ENCODE assay signal across 14 cellular contexts in genomic region chr17:65058615-65059014, GRCh38. TPM values are rescaled to one million over a fixed set of nuclear protein-coding genes. Genes with fewer than 3 reads are reported as not detected.
A peak's percentile ranks its signal among the peaks of the same experiment; 100 is the strongest.
DNase-seq lines count a peak whose midpoint lies in the region; ATAC-seq, FAIRE-seq and TF ChIP-seq lines count a peak whose summit lies in the region.
"Had no signal": no experiment of that assay in that cellular context is flagged by ENCODE, and none has a peak within 500 bp of the region (broad histone marks: within the 10 kb centered on the region; RNA-seq: fewer than 3 reads in every experiment).

No MANE protein-coding gene starts in this region.

- 85% methylated on average over 4 of the region's 4 CpGs for WGBS in liver
- 90% methylated on average over 4 of the region's 4 CpGs for whole genome bisulfite sequencing in HepG2 (ENCODE audit: low lambda C conversion rate)
- 47 to 63% methylated on average over 4 of the region's 4 CpGs for WGBS in esophagus, 2 donors
- no CpG with 5 or more reads among the region's 4 CpGs for WGBS in neuronal stem cell (ENCODE audit: extremely low coverage in 2 of 2, insufficient read length in 2 of 2, insufficient replicate concordance in 1 of 2), 2 donors

- H2AK5ac ChIP-seq in neuronal stem cell (ENCODE audit: low read depth, low read length), result no peak overlapping the region

- H3K9ac ChIP-seq in liver (ENCODE audit: low read depth in 1 of 2, low read length in 2 of 2) (no peak overlapping the region), HepG2 (ENCODE audit: insufficient read depth, low read depth, low read length) (no peak overlapping the region), neuronal stem cell (ENCODE audit: low read depth, low read length, poor library complexity) (no peak overlapping the region)

- H3K4me1 ChIP-seq in liver (ENCODE audit: control insufficient read depth in 4 of 4, insufficient read depth in 4 of 4, low read length in 3 of 4) (peaks cover 0 to 20% (median 12%) of the 10 kb centered on the region in 4 donors), HepG2 (ENCODE audit: insufficient read depth, low read length) (peaks cover 52% of the 10 kb centered on the region), esophagus (ENCODE audit: control insufficient read depth in 2 of 2, insufficient read depth in 2 of 2, low read length in 1 of 2) (peaks cover 0 to 4% of the 10 kb centered on the region in 2 donors), neuronal stem cell (ENCODE audit: control insufficient read depth in 2 of 2, insufficient read depth in 1 of 2, low read depth in 1 of 2, low read length in 2 of 2) (peaks cover 3 to 12% of the 10 kb centered on the region in 2 donors), vagina (peaks cover 48% of the 10 kb centered on the region)

- H3K14ac ChIP-seq in neuronal stem cell (ENCODE audit: low read length), result no peak overlapping the region

- H2BK120ac ChIP-seq in neuronal stem cell (ENCODE audit: low read depth, low read length), result no peak overlapping the region

- intact Hi-C loops in HepG2 (cut with micrococcal nuclease; ENCODE audit: unreplicated experiment) (loop anchor here (10.0 kb wide), 1 partner anchor 84 kb away; no protein-coding TSS in a partner anchor), vagina (cut with DNase I) (loop anchor here (5.0 kb wide), 1 partner anchor 81 kb away; no protein-coding TSS in a partner anchor)

- no peak for TF ChIP-seq RAD21 in liver (IDR thresholded peaks at IDR 0.05)
- no peak for TF ChIP-seq RAD21 in HepG2 (CRISPR knock-in tag; IDR thresholded peaks at IDR 0.05)

- H3K23ac ChIP-seq in neuronal stem cell (ENCODE audit: low read depth, low read length, poor library complexity), result no peak overlapping the region

- H3K36me3 ChIP-seq in liver (ENCODE audit: control insufficient read depth in 4 of 4, insufficient read depth in 3 of 4, low read depth in 1 of 4, low read length in 3 of 4) (no peaks in the 10 kb centered on the region), HepG2 (replicated peaks in 1 of 2; ENCODE audit: control insufficient read depth in 1 of 2, insufficient read depth in 2 of 2, low read length in 2 of 2) (no peaks in the 10 kb centered on the region), esophagus (ENCODE audit: control insufficient read depth in 2 of 2, insufficient read depth in 2 of 2, low read length in 1 of 2) (no peaks in the 10 kb centered on the region), neuronal stem cell (replicated peaks in 1 of 2; ENCODE audit: control insufficient read depth in 2 of 2, insufficient read depth in 2 of 2, low read length in 2 of 2) (peaks cover 0 to 8% of the 10 kb centered on the region in 2 donors), vagina (no peaks in the 10 kb centered on the region)

- TF ChIP-seq EP300 in HepG2 (IDR thresholded peaks at IDR 0.05; ENCODE audit: low read depth in 2 of 2, low read length in 2 of 2) (no peak), HepG2 (CRISPR knock-in tag; IDR thresholded peaks at IDR 0.05; ENCODE audit: borderline replicate concordance) (no peak)

- H3K4me3 ChIP-seq in liver (ENCODE audit: low read depth in 1 of 3, low read length in 3 of 3) (no peak overlapping the region), HepG2 (replicated peaks in 1 of 3; ENCODE audit: insufficient read depth in 1 of 3, low read depth in 2 of 3, low read length in 3 of 3) (no peak overlapping the region), esophagus (ENCODE audit: low read depth in 1 of 2, low read length in 2 of 2) (no peak overlapping the region), neuronal stem cell (ENCODE audit: low read length in 2 of 2) (no peak overlapping the region), vagina (no peak overlapping the region)

- H3K79me2 ChIP-seq in HepG2 (ENCODE audit: insufficient read depth, low read length), result peaks cover 26% of the 10 kb centered on the region

- H3K9me3 ChIP-seq in liver (ENCODE audit: control insufficient read depth in 4 of 4, low read length in 3 of 4), result no peaks in the 10 kb centered on the region
- no peaks in the 10 kb centered on the region for H3K9me3 ChIP-seq in HepG2 (ENCODE audit: low read length)
- H3K9me3 ChIP-seq in esophagus (ENCODE audit: control insufficient read depth in 2 of 2, insufficient read depth in 1 of 2, low read depth in 1 of 2, low read length in 1 of 2), result no peaks in the 10 kb centered on the region
- no peaks in the 10 kb centered on the region for H3K9me3 ChIP-seq in neuronal stem cell (replicated peaks in 1 of 2; ENCODE audit: control insufficient read depth in 2 of 2, insufficient read depth in 1 of 2, low read depth in 1 of 2, low read length in 2 of 2)
- no peaks in the 10 kb centered on the region for H3K9me3 ChIP-seq in vagina

- TF ChIP-seq CTCF in liver (IDR thresholded peaks at IDR 0.05; ENCODE audit: low read depth, low read length, missing input control) (no peak), HepG2 (CRISPR knock-in tag; IDR thresholded peaks at IDR 0.05) (no peak), vagina (IDR thresholded peaks at IDR 0.05) (no peak)

- no peak overlapping the region for H3K18ac ChIP-seq in neuronal stem cell (ENCODE audit: low read length)

- H3K27ac ChIP-seq in liver (ENCODE audit: low read depth in 1 of 2, low read length in 2 of 2) (peak overlapping the region; percentile 97 to 99), HepG2 (ENCODE audit: extremely low read length, insufficient read depth, low read length) (no peak overlapping the region), esophagus (ENCODE audit: low read depth in 2 of 2, low read length in 1 of 2) (peak overlapping the region; percentile 92 to 97), neuronal stem cell (replicated peaks; ENCODE audit: low read length) (no peak overlapping the region), vagina (peak overlapping the region; percentile 99)

- DNase-seq in HepG2 (ENCODE audit: low spot score), result no peak
- DNase-seq in neuronal stem cell (ENCODE audit: low spot score), result no peak
- no peak for DNase-seq in vagina (ENCODE audit: extremely low spot score in 2 of 2)
- DNase-seq in Kasumi-1 (lab: John Stamatoyannopoulos, UW), result no peak
- DNase-seq in NCI-H2196 (lab: John Stamatoyannopoulos, UW; ENCODE audit: unreplicated experiment), result no peak
- DNase-seq: activated CD8-positive, alpha-beta memory T cell treated with anti-CD3 and anti-CD28 coated beads, Interleukin-2, amount 50 U/mL, for 4 hours; AML-193; effector memory CD4-positive, alpha-beta T cell; hippocampal formation; MM.1S; stimulated activated CD4-positive, alpha-beta T cell treated with anti-CD3 and anti-CD28 coated beads, Interleukin-12 subunit alpha, Interleukin-12 subunit beta, amount 100 ng/mL, for 4 hours had no signal

- no peak overlapping the region for H4K91ac ChIP-seq in neuronal stem cell (ENCODE audit: low read depth, low read length, poor library complexity)

- peaks cover 8% of the 10 kb centered on the region for H3K79me1 ChIP-seq in neuronal stem cell (ENCODE audit: low read depth, low read length)

- no peak for ATAC-seq in HepG2
- no peak for ATAC-seq in HG03280 (IDR thresholded peaks at IDR 0.05; ENCODE audit: unreplicated experiment)

- in situ Hi-C loops in HepG2 (cut with HindIII; ENCODE audit: extremely low pct_ligation_motif_present, low pct_unique_long_range_greater_than_20kb), result no loop called here

- POLR2A ChIA-PET in HepG2 (lab: Yijun Ruan, JAX), result interaction anchor here (1.2 to 2.3 kb wide), 2 partner anchors 15 to 553 kb away, joined by 3 to 31 read pairs; no protein-coding TSS in a partner anchor

- no peak overlapping the region for H3K4ac ChIP-seq in neuronal stem cell (ENCODE audit: low read length)

- CTCF ChIA-PET in HepG2 (lab: Yijun Ruan, JAX; ENCODE audit: low intra/inter-chr PET ratio, low total read pairs), result no interaction called here

- no peak overlapping the region for H4K8ac ChIP-seq in neuronal stem cell (ENCODE audit: low read depth, low read length)

- no peak for FAIRE-seq in HepG2 (lab: Jason Lieb, UNC)

- H3K27me3 ChIP-seq in liver (ENCODE audit: control insufficient read depth in 4 of 4, insufficient read depth in 4 of 4, low read length in 3 of 4) (no peaks in the 10 kb centered on the region), HepG2 (ENCODE audit: control insufficient read depth in 1 of 2, insufficient read depth in 2 of 2, low read length in 2 of 2) (no peaks in the 10 kb centered on the region; a peak in 1 of 5 replicates), esophagus (ENCODE audit: control insufficient read depth in 1 of 2, insufficient read depth in 2 of 2, low read length in 2 of 2) (no peaks in the 10 kb centered on the region), neuronal stem cell (ENCODE audit: control insufficient read depth in 3 of 3, insufficient read depth in 3 of 3, low read depth in 1 of 3, low read length in 3 of 3) (no peaks in the 10 kb centered on the region), vagina (no peaks in the 10 kb centered on the region)

- peaks cover 22% of the 10 kb centered on the region for H4K20me1 ChIP-seq in HepG2 (ENCODE audit: insufficient read depth, low read length)

- no peak overlapping the region for H2AFZ ChIP-seq in HepG2 (ENCODE audit: low read length)
- H2AFZ ChIP-seq in neuronal stem cell (ENCODE audit: low read length), result peak overlapping the region; percentile 14

- H2BK12ac ChIP-seq in neuronal stem cell (ENCODE audit: low read length), result no peak overlapping the region

- BruUV-seq in HepG2 (replicated peaks; lab: Mats Ljungman, UMichigan), result no TSS peak

- H3K4me2 ChIP-seq in HepG2 (ENCODE audit: low read depth, low read length) (no peak overlapping the region), neuronal stem cell (ENCODE audit: insufficient read depth, low read length, poor library complexity, severe bottlenecking) (no peak overlapping the region)

- no peak for TF ChIP-seq POLR2A in HepG2 (IDR thresholded peaks at IDR 0.05; ENCODE audit: insufficient read depth in 1 of 2, low read depth in 2 of 2, low read length in 2 of 2)
- TF ChIP-seq POLR2A in vagina (IDR thresholded peaks at IDR 0.05), result no peak

- no peak overlapping the region for H2BK15ac ChIP-seq in neuronal stem cell (ENCODE audit: low read length)

- no peak overlapping the region for H2BK5ac ChIP-seq in neuronal stem cell (ENCODE audit: low read length)

RNA-seq across cellular contexts. Expression of gene GNA13, which starts 2.1 kb away (rescaled TPM):
- total RNA-seq in liver (10 to 100 TPM; 26.5 to 40.5 TPM), HepG2 (2016; rRNA removed; fragmentation: Illumina TruSeq; extraction: Trizol) (22.9 and 45.8 TPM in 2 replicates), vagina (41.7 TPM)
- polyA plus RNA-seq in liver (1 to 10 TPM; 7.6 to 8.8 TPM), HepG2 (2011; rRNA removed) (23.7 and 31.0 TPM in 2 replicates), esophagus (1 to 10 TPM; 7.1 to 9.2 TPM)
- 8.3 and 10.6 TPM in 2 replicates for total RNA-seq in HepG2 (2016; cell fraction: cytosol; rRNA removed; fragmentation: Illumina TruSeq; extraction: Trizol; ENCODE audit: low read depth)
- 22.8 and 43.0 TPM in 2 replicates for total RNA-seq in HepG2 (2016; cell fraction: insoluble cytoplasmic fraction; rRNA removed; fragmentation: Illumina TruSeq; extraction: Trizol)
- 30.7 and 34.7 TPM in 2 replicates for total RNA-seq in HepG2 (2016; cell fraction: membrane; rRNA removed; fragmentation: Illumina TruSeq; extraction: Trizol)
- total RNA-seq in HepG2 (2016; cell fraction: nucleus; rRNA removed; fragmentation: Illumina TruSeq; extraction: Trizol), result 21.1 and 24.0 TPM in 2 replicates
- 13.2 and 21.5 TPM in 2 replicates for polyA plus RNA-seq in HepG2 (2011; cell fraction: cytosol; rRNA removed)
- 10.2 and 12.4 TPM in 2 replicates for polyA plus RNA-seq in HepG2 (2011; cell fraction: nucleus; rRNA removed)
- polyA plus RNA-seq in HepG2 (2012), result 26.8 and 27.3 TPM in 2 replicates
- polyA plus RNA-seq in HepG2 (2016; cell fraction: cytosol; fragmentation: Illumina TruSeq; extraction: Trizol; ENCODE audit: low read depth), result 3.4 and 3.6 TPM in 2 replicates
- polyA plus RNA-seq in HepG2 (2016; cell fraction: insoluble cytoplasmic fraction; fragmentation: Illumina TruSeq; extraction: Trizol; ENCODE audit: low read depth), result 41.0 and 43.8 TPM in 2 replicates
- polyA plus RNA-seq in HepG2 (2016; cell fraction: membrane; fragmentation: Illumina TruSeq; extraction: Trizol; ENCODE audit: low read depth), result 18.5 and 20.3 TPM in 2 replicates
- 24.4 and 25.6 TPM in 2 replicates for polyA plus RNA-seq in HepG2 (2016; cell fraction: nucleus; fragmentation: Illumina TruSeq; extraction: Trizol; ENCODE audit: insufficient read depth, low read depth)
- 21.9 and 29.7 TPM in 2 replicates for polyA minus RNA-seq in HepG2 (2011; rRNA and poly(A)+ RNA removed; ENCODE audit: low replicate concordance)
- 37.8 and 38.8 TPM in 2 replicates for polyA minus RNA-seq in HepG2 (2011; cell fraction: cytosol; rRNA and poly(A)+ RNA removed)
- 37.3 and 39.9 TPM in 2 replicates for polyA minus RNA-seq in HepG2 (2011; cell fraction: nucleus; rRNA and poly(A)+ RNA removed)
- polyA plus RNA-seq in neuronal stem cell (2013, experiment 1 of 2), result 28.1 TPM
- polyA plus RNA-seq in neuronal stem cell (2013, experiment 2 of 2), result 29.3 TPM

Comparison
In these comparisons a context has a peak if more than half of its experiments do, and no peak if none do; other contexts are left out.
1. H3K27ac ChIP-seq: peak in liver (2 of 2), esophagus (2 of 2) and vagina (single experiment); none in HepG2 (single experiment) and neuronal stem cell (single experiment).